ENCODE assay signal across 1 cellular context in the genomic region with DNA sequence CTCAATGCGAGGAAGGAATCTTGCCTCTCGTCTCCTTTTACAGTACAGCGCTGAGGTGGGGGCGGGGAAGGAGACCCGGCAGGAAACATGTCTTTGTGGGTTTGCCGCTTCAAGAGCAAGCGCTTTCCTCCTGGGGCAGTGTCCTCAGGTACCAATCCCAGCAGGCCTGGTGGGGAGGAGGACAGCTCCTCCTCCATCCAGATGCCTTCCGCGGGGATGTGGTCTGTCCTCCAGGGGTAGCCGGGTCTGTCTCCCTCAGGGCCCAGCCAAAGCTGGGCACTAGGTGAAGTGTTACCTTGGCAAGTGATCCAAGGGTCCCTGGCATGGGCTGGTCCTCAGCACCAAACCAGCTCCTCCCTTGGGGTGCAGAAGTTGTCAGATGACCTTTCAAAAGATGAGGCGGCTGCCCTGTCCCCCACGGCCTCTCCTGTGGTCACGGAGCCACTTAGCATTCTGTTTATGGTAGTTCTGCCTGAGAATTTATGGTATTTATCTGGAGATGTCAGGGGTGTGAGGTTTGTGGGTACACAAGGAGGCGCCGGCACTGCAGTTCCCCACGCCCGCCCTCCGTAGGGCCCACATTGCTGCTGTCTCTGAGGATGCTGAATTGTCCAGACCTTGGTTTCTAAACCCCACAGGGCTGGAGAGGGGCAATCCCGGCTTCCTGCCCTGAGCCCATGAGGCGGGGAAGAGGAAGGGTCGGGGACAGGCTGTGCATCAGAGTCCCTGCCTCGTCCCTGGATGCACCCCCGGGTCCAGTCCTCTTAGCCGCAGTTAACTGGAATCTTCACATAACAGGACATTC.
TF ChIP-seq lines count a peak whose summit lies in the region.

No MANE protein-coding gene starts in this region.

TF ChIP-seq in K562, 482 proteins besides CTCF, POLR2A, EP300 and RAD21 (continued from another document):
- TF ChIP-seq, protein P1, sequence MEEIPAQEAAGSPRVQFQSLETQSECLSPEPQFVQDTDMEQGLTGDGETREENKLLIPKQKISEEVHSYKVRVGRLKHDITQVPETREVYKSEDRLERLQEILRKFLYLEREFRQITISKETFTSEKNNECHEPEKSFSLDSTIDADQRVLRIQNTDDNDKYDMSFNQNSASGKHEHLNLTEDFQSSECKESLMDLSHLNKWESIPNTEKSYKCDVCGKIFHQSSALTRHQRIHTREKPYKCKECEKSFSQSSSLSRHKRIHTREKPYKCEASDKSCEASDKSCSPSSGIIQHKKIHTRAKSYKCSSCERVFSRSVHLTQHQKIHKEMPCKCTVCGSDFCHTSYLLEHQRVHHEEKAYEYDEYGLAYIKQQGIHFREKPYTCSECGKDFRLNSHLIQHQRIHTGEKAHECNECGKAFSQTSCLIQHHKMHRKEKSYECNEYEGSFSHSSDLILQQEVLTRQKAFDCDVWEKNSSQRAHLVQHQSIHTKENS (CRISPR knock-in tag; IDR thresholded peaks at IDR 0.05), result no peak
- TF ChIP-seq CBFA2T3 (IDR thresholded peaks at IDR 0.05), result peak; percentile 7; the same call in 1 of the 2 replicates
